Comparison of ENCODE assay signal across 14 cellular contexts in genomic region chr9:98150164-98150563, GRCh38. TPM values are rescaled to one million over a fixed set of nuclear protein-coding genes. Genes with fewer than 3 reads are reported as not detected.
DNase-seq lines count a peak whose midpoint lies in the region; ATAC-seq and TF ChIP-seq lines count a peak whose summit lies in the region.
"Had no signal": no experiment of that assay in that cellular context is flagged by ENCODE, and none has a peak within 500 bp of the region (broad histone marks: within the 10 kb centered on the region; RNA-seq: fewer than 3 reads in every experiment).

No MANE protein-coding gene starts in this region.

- H4K20me1 ChIP-seq in osteoblast (ENCODE audit: insufficient read depth, low read length) (no peaks in the 10 kb centered on the region), MM.1S (ENCODE audit: insufficient read depth, low read length) (no peaks in the 10 kb centered on the region)

- DNase-seq in DMS53 (lab: John Stamatoyannopoulos, UW) = peak; percentile 51
- peak; percentile 32 for DNase-seq in NB4 (ENCODE audit: low read depth)
- DNase-seq in effector memory CD8-positive, alpha-beta T cell = no peak
- peak; percentile 17 for DNase-seq in osteoblast (ENCODE audit: insufficient read length, low spot score, missing footprints)
- no peak for DNase-seq in MM.1S
- no peak for DNase-seq in esophagus muscularis mucosa (ENCODE audit: extremely low spot score)
- no peak for DNase-seq in activated T-cell treated with anti-CD3 and anti-CD28 coated beads, Interleukin-2, amount 50 U/mL, for 48 hours
- DNase-seq: BE2C, HCEC 1CT, NCI-H1092, NCI-H1694, NCI-H446 treated with DMSO at 0.1 percent for 48 hours, NCI-H774, SHP77 treated with DMSO at 0.1 percent for 48 hours had no signal

- H3K9ac ChIP-seq in MM.1S (ENCODE audit: low read length) = no peak overlapping the region

- ATAC-seq in effector memory CD8-positive, alpha-beta T cell (replicated peaks) = no peak

- H3K27me3 ChIP-seq in osteoblast (ENCODE audit: insufficient read depth, low read length) (no peaks in the 10 kb centered on the region), MM.1S (replicated peaks; ENCODE audit: insufficient read depth, low read length) (no peaks in the 10 kb centered on the region), esophagus muscularis mucosa (peaks cover 0 to 3% (median 0%) of the 10 kb centered on the region in 4 donors)
- H3K27me3 ChIP-seq: BE2C had no signal

- no peaks in the 10 kb centered on the region for H3K9me3 Mint-ChIP-seq in effector memory CD8-positive, alpha-beta T cell

- no peak for TF ChIP-seq EP300 in esophagus muscularis mucosa (IDR thresholded peaks at IDR 0.05)

- intact Hi-C loops in esophagus muscularis mucosa (cut with DNase I) = no loop called here

- H3K4me1 Mint-ChIP-seq in effector memory CD8-positive, alpha-beta T cell (ENCODE audit: low read depth in 2 of 2) = peaks cover 10 to 12% of the 10 kb centered on the region in 2 donors

- no peak overlapping the region for H3K4me3 ChIP-seq in NB4 (ENCODE audit: low read depth, low read length)
- no peak overlapping the region for H3K4me3 ChIP-seq in osteoblast (ENCODE audit: insufficient read depth, low read length)
- H3K4me3 ChIP-seq in MM.1S (ENCODE audit: low read length) = no peak overlapping the region
- H3K4me3 ChIP-seq in esophagus muscularis mucosa = no peak overlapping the region

- H3K36me3 Mint-ChIP-seq in effector memory CD8-positive, alpha-beta T cell (ENCODE audit: insufficient read depth) = peaks cover 14% of the 10 kb centered on the region

- no peak overlapping the region for H2AFZ ChIP-seq in osteoblast (ENCODE audit: low read length)
- no peak overlapping the region for H2AFZ ChIP-seq in MM.1S (ENCODE audit: low read length)

- H3K36me3 ChIP-seq in osteoblast (ENCODE audit: insufficient read depth, low read length) (no peaks in the 10 kb centered on the region), MM.1S (replicated peaks; ENCODE audit: insufficient read depth, low read length) (no peaks in the 10 kb centered on the region), esophagus muscularis mucosa (no peaks in the 10 kb centered on the region)

- H3F3A ChIP-seq in MM.1S (ENCODE audit: insufficient read depth, low read length) = no peaks in the 10 kb centered on the region

- H3K9me3 ChIP-seq in osteoblast (ENCODE audit: low read depth, low read length) (no peaks in the 10 kb centered on the region), MM.1S (replicated peaks; ENCODE audit: insufficient read depth, low read length) (no peaks in the 10 kb centered on the region), esophagus muscularis mucosa (no peaks in the 10 kb centered on the region)
- H3K9me3 ChIP-seq: BE2C had no signal

- peak overlapping the region; percentile 9 to 14 for H3K27ac Mint-ChIP-seq in effector memory CD8-positive, alpha-beta T cell

- H3K27ac ChIP-seq in osteoblast (ENCODE audit: low read depth, low read length) (no peak overlapping the region), MM.1S (ENCODE audit: low read length) (no peak overlapping the region), esophagus muscularis mucosa (replicated peaks in 1 of 4) (no peak overlapping the region)

- H3K4me1 ChIP-seq in osteoblast (ENCODE audit: insufficient read depth, low read length) (no peaks in the 10 kb centered on the region), MM.1S (ENCODE audit: low read length) (0 out of 2 replicates have a peak, but pooled peaks cover 8% of the 10 kb centered on the region), esophagus muscularis mucosa (no peaks in the 10 kb centered on the region)

- no peak overlapping the region for H3K4me2 ChIP-seq in osteoblast (ENCODE audit: insufficient read depth, low read length)
- no peak overlapping the region for H3K4me2 ChIP-seq in MM.1S (ENCODE audit: low read depth, low read length)

- no peaks in the 10 kb centered on the region for H3K27me3 Mint-ChIP-seq in effector memory CD8-positive, alpha-beta T cell

- TF ChIP-seq POLR2A in NB4 (IDR thresholded peaks at IDR 0.05; ENCODE audit: extremely low read depth, insufficient read length) (no peak), esophagus muscularis mucosa (IDR thresholded peaks at IDR 0.05; ENCODE audit: low read depth) (no peak)

- WGBS in esophagus muscularis mucosa = 83% methylated on average over 7 of the region's 7 CpGs

- no peaks in the 10 kb centered on the region for H3K9me2 ChIP-seq in MM.1S (replicated peaks; ENCODE audit: insufficient read depth, low read length)

- TF ChIP-seq CTCF in NB4 (IDR thresholded peaks at IDR 0.05; ENCODE audit: low read depth, low read length) = no peak
- TF ChIP-seq CTCF in osteoblast (IDR thresholded peaks at IDR 0.05; ENCODE audit: extremely low read depth, low read depth, low read length) = no peak
- TF ChIP-seq CTCF in MM.1S (IDR thresholded peaks at IDR 0.05; ENCODE audit: low read length) = no peak
- no peak for TF ChIP-seq CTCF in esophagus muscularis mucosa (IDR thresholded peaks at IDR 0.05)

- no peak overlapping the region for H3K4me3 Mint-ChIP-seq in effector memory CD8-positive, alpha-beta T cell

- H3K79me2 ChIP-seq in osteoblast (ENCODE audit: insufficient read depth, low read length) (no peaks in the 10 kb centered on the region), MM.1S (ENCODE audit: low read length) (no peaks in the 10 kb centered on the region)

RNA-seq across cellular contexts. Expression of gene TRIM14, which starts 31.1 kb away (rescaled TPM):
- total RNA-seq in osteoblast = 0.59 and 1.1 TPM in 2 replicates
- 10 to 100 TPM in 2 of 4 donors, 1 to 10 TPM in 2; 6.1 to 14.9 (median 11.2) TPM for total RNA-seq in esophagus muscularis mucosa

RNA-seq across cellular contexts. Expression of gene CORO2A, which starts 42.3 kb away (rescaled TPM):
- total RNA-seq in osteoblast (0.29 and 0.72 TPM in 2 replicates), esophagus muscularis mucosa (1 to 10 TPM in 3 of 4 donors, under 1 TPM in 1; 0.42 to 2.7 (median 1.9) TPM)

Comparison
In these comparisons a context has a peak if more than half of its experiments do, and no peak if none do; other contexts are left out.
1. DNase-seq: peak in DMS53 (single experiment), NB4 (single experiment) and osteoblast (single experiment); none in effector memory CD8-positive, alpha-beta T cell (0 of 3), MM.1S (single experiment), esophagus muscularis mucosa (single experiment) and activated T-cell treated with anti-CD3 and anti-CD28 coated beads, Interleukin-2, amount 50 U/mL, for 48 hours (0 of 2).